Comparison of ENCODE assay signal across 8 cellular contexts in genomic region chrX:18886005-18886343, GRCh38.
DNase-seq lines count a peak whose midpoint lies in the region; ATAC-seq and TF ChIP-seq lines count a peak whose summit lies in the region.

No MANE protein-coding gene starts in this region.

- H3K27me3 Mint-ChIP-seq in activated T-cell treated with anti-CD3 and anti-CD28 coated beads, Interleukin-2, amount 50 U/mL, for 24 hours: peaks cover 12% of the 10 kb centered on the region

- H3K9me3 Mint-ChIP-seq in activated T-cell treated with anti-CD3 and anti-CD28 coated beads, Interleukin-2, amount 50 U/mL, for 24 hours: no peaks in the 10 kb centered on the region
- H3K9me3 Mint-ChIP-seq in activated naive CD4-positive, alpha-beta T cell treated with anti-CD3 and anti-CD28 coated beads, Interleukin-2, amount 50 U/mL, for 72 hours: no peaks in the 10 kb centered on the region

- H3K4me1 ChIP-seq in right lobe of liver (peaks cover 0 to 14% (median 0%) of the 10 kb centered on the region in 4 donors), uterus (no peaks in the 10 kb centered on the region)

- intact Hi-C loops in right lobe of liver (cut with DNase I) (no loop called here), uterus (cut with DNase I; ENCODE audit: low total_unique reads) (no loop called here)

- no peaks in the 10 kb centered on the region for H3K36me3 Mint-ChIP-seq in activated T-cell treated with anti-CD3 and anti-CD28 coated beads, Interleukin-2, amount 50 U/mL, for 24 hours (ENCODE audit: low read depth)
- no peaks in the 10 kb centered on the region for H3K36me3 Mint-ChIP-seq in activated naive CD4-positive, alpha-beta T cell treated with anti-CD3 and anti-CD28 coated beads, Interleukin-2, amount 50 U/mL, for 72 hours

- peak overlapping the region; percentile 68 for H3K4me3 Mint-ChIP-seq in activated T-cell treated with anti-CD3 and anti-CD28 coated beads, Interleukin-2, amount 50 U/mL, for 24 hours

- H3K9me3 ChIP-seq in right lobe of liver: no peaks in the 10 kb centered on the region
- H3K9me3 ChIP-seq in uterus: no peaks in the 10 kb centered on the region

- H3K27ac Mint-ChIP-seq in activated T-cell treated with anti-CD3 and anti-CD28 coated beads, Interleukin-2, amount 50 U/mL, for 24 hours: peak overlapping the region; percentile 86
- peak overlapping the region; percentile 83 to 95 for H3K27ac Mint-ChIP-seq in activated naive CD4-positive, alpha-beta T cell treated with anti-CD3 and anti-CD28 coated beads, Interleukin-2, amount 50 U/mL, for 72 hours

- no peaks in the 10 kb centered on the region for H3K27me3 ChIP-seq in right lobe of liver
- H3K27me3 ChIP-seq in uterus: no peaks in the 10 kb centered on the region

- TF ChIP-seq POLR2A in right lobe of liver (IDR thresholded peaks at IDR 0.05) (no peak), uterus (IDR thresholded peaks at IDR 0.05) (no peak)

- peak overlapping the region; percentile 21 to 51 (median 41) for H3K4me3 ChIP-seq in right lobe of liver
- peak overlapping the region; percentile 15 to 19 for H3K4me3 ChIP-seq in uterus

- no peaks in the 10 kb centered on the region for H3K36me3 ChIP-seq in right lobe of liver
- no peaks in the 10 kb centered on the region for H3K36me3 ChIP-seq in uterus

- peak; percentile 21 for ATAC-seq in HG03064 (IDR thresholded peaks at IDR 0.05; ENCODE audit: low read depth, unreplicated experiment)
- peak in 1 of 2 donors; percentile 39 for ATAC-seq in activated naive CD4-positive, alpha-beta T cell treated with anti-CD3 and anti-CD28 coated beads, Interleukin-2, amount 50 U/mL, for 72 hours
- peak in 2 of 4 donors; percentile 0 for ATAC-seq in right lobe of liver

- 37% methylated on average over 11 of the region's 12 CpGs for WGBS in right lobe of liver (ENCODE audit: insufficient coverage, low coverage, low lambda C conversion rate, missing lambda C conversion rate)

- peak; percentile 46 for DNase-seq in activated T-cell treated with anti-CD3 and anti-CD28 coated beads, Interleukin-2, amount 50 U/mL, for 24 hours
- DNase-seq in activated T-cell treated with anti-CD3 and anti-CD28 coated beads, Interleukin-2, amount 50 U/mL, for 48 hours: no peak
- no peak for DNase-seq in activated naive CD4-positive, alpha-beta T cell treated with anti-CD3 and anti-CD28 coated beads, Interleukin-2, amount 50 U/mL, for 72 hours (ENCODE audit: low spot score in 2 of 2)
- DNase-seq in right lobe of liver (no peak), uterus (no peak), OCI-M2 (lab: John Stamatoyannopoulos, UW; ENCODE audit: unreplicated experiment) (no peak), DMS153 treated with DMSO at 0.1 percent for 48 hours (lab: John Stamatoyannopoulos, UW; ENCODE audit: unreplicated experiment) (no peak)

- TF ChIP-seq CTCF in right lobe of liver (IDR thresholded peaks at IDR 0.05) (no peak), uterus (IDR thresholded peaks at IDR 0.05) (no peak)

- H3K27ac ChIP-seq in right lobe of liver (peak overlapping the region in 2 of 3 donors; percentile 43 to 55), uterus (peak overlapping the region; percentile 73 to 87)

- H3K4me1 Mint-ChIP-seq in activated T-cell treated with anti-CD3 and anti-CD28 coated beads, Interleukin-2, amount 50 U/mL, for 24 hours (ENCODE audit: low read depth): peaks cover 32% of the 10 kb centered on the region
